In the genomic region with DNA sequence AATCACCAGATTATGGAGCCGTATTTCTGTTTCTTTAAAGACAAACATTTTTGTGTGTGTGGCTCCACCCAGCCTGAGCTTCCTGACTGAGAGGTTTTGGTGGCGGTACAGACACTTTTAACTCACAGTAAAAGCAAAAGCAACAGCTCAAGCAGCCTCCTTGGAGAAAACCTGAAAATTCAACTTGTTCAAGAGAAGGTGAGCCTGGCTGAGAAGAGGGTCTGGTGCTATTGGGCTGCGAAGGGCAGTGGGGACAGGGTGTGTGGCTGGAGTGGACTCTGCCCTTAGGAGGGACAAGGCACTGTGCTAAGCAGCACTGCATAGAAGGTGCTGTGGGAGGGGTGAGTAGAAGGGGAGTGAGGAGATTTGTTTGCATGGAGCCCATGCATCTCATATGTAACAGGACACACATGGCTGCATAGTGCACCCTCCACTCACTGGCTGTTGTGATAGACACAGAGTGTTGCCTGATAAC, we compare ENCODE assay signal across 1 cellular context.
TF ChIP-seq lines count a peak whose summit lies in the region.

A gene (plus strand): TSS at position 125 of the 475 bp plus-strand sequence. CDS start 5,103 bp downstream, outside the sequence.

TF ChIP-seq in GM12878, 131 proteins besides CTCF, POLR2A, EP300 and RAD21 (continued from another document):
- TF ChIP-seq, protein P1, sequence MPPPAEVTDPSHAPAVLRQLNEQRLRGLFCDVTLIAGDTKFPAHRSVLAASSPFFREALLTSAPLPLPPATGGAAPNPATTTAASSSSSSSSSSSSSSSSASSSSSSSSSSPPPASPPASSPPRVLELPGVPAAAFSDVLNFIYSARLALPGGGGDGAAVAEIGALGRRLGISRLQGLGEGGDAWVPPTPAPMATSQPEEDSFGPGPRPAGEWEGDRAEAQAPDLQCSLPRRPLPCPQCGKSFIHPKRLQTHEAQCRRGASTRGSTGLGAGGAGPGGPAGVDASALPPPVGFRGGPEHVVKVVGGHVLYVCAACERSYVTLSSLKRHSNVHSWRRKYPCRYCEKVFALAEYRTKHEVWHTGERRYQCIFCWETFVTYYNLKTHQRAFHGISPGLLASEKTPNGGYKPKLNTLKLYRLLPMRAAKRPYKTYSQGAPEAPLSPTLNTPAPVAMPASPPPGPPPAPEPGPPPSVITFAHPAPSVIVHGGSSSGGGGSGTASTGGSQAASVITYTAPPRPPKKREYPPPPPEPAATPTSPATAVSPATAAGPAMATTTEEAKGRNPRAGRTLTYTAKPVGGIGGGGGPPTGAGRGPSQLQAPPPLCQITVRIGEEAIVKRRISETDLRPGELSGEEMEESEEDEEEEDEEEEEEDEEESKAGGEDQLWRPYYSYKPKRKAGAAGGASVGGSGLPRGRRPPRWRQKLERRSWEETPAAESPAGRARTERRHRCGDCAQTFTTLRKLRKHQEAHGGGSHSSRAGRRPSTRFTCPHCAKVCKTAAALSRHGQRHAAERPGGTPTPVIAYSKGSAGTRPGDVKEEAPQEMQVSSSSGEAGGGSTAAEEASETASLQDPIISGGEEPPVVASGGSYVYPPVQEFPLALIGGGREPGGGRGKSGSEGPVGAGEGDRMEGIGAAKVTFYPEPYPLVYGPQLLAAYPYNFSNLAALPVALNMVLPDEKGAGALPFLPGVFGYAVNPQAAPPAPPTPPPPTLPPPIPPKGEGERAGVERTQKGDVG (CRISPR knock-in tag; IDR thresholded peaks at IDR 0.05) = no peak
- TF ChIP-seq EGR1 (IDR thresholded peaks at IDR 0.05; ENCODE audit: borderline replicate concordance in 1 of 2, low read depth in 2 of 2, low read length in 2 of 2) = no peak
- no peak for TF ChIP-seq IKZF1 (conservative IDR thresholded peaks at IDR 0.05)
- no peak for TF ChIP-seq SREBF1 (IDR thresholded peaks at IDR 0.05; ENCODE audit: low read length)
- TF ChIP-seq, protein P2, sequence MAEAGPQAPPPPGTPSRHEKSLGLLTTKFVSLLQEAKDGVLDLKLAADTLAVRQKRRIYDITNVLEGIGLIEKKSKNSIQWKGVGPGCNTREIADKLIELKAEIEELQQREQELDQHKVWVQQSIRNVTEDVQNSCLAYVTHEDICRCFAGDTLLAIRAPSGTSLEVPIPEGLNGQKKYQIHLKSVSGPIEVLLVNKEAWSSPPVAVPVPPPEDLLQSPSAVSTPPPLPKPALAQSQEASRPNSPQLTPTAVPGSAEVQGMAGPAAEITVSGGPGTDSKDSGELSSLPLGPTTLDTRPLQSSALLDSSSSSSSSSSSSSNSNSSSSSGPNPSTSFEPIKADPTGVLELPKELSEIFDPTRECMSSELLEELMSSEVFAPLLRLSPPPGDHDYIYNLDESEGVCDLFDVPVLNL (IDR thresholded peaks at IDR 0.05; ENCODE audit: low read depth, low read length) = no peak
- TF ChIP-seq TAF1 (IDR thresholded peaks at IDR 0.05; ENCODE audit: borderline replicate concordance, low read depth, low read length) = peak; percentile 56; the same call in 1 of the 2 replicates
- TF ChIP-seq, protein P3, sequence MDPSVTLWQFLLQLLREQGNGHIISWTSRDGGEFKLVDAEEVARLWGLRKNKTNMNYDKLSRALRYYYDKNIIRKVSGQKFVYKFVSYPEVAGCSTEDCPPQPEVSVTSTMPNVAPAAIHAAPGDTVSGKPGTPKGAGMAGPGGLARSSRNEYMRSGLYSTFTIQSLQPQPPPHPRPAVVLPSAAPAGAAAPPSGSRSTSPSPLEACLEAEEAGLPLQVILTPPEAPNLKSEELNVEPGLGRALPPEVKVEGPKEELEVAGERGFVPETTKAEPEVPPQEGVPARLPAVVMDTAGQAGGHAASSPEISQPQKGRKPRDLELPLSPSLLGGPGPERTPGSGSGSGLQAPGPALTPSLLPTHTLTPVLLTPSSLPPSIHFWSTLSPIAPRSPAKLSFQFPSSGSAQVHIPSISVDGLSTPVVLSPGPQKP (IDR thresholded peaks at IDR 0.05; ENCODE audit: low read depth, low read length) = no peak
- peak; percentile 15; the same call in 1 of the 3 replicates for TF ChIP-seq POU2F2 (IDR thresholded peaks at IDR 0.05; ENCODE audit: borderline replicate concordance, low read depth, low read length)
- TF ChIP-seq FOS (IDR thresholded peaks at IDR 0.05; ENCODE audit: borderline replicate concordance, extremely low read depth, insufficient read length) = no peak
- TF ChIP-seq MEF2A (IDR thresholded peaks at IDR 0.05; ENCODE audit: insufficient read depth, low read depth, low read length) = no peak
- TF ChIP-seq, protein P4, sequence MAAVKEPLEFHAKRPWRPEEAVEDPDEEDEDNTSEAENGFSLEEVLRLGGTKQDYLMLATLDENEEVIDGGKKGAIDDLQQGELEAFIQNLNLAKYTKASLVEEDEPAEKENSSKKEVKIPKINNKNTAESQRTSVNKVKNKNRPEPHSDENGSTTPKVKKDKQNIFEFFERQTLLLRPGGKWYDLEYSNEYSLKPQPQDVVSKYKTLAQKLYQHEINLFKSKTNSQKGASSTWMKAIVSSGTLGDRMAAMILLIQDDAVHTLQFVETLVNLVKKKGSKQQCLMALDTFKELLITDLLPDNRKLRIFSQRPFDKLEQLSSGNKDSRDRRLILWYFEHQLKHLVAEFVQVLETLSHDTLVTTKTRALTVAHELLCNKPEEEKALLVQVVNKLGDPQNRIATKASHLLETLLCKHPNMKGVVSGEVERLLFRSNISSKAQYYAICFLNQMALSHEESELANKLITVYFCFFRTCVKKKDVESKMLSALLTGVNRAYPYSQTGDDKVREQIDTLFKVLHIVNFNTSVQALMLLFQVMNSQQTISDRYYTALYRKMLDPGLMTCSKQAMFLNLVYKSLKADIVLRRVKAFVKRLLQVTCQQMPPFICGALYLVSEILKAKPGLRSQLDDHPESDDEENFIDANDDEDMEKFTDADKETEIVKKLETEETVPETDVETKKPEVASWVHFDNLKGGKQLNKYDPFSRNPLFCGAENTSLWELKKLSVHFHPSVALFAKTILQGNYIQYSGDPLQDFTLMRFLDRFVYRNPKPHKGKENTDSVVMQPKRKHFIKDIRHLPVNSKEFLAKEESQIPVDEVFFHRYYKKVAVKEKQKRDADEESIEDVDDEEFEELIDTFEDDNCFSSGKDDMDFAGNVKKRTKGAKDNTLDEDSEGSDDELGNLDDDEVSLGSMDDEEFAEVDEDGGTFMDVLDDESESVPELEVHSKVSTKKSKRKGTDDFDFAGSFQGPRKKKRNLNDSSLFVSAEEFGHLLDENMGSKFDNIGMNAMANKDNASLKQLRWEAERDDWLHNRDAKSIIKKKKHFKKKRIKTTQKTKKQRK (IDR thresholded peaks at IDR 0.05; ENCODE audit: low read depth, low read length) = no peak
- TF ChIP-seq MYC (IDR thresholded peaks at IDR 0.05; ENCODE audit: insufficient read depth, insufficient read length, insufficient replicate concordance, low read length, severe bottlenecking) = no peak
- TF ChIP-seq MEF2B (IDR thresholded peaks at IDR 0.05; ENCODE audit: partially characterized antibody, poor library complexity, severe bottlenecking) = peak; percentile 16
- TF ChIP-seq, protein P5, sequence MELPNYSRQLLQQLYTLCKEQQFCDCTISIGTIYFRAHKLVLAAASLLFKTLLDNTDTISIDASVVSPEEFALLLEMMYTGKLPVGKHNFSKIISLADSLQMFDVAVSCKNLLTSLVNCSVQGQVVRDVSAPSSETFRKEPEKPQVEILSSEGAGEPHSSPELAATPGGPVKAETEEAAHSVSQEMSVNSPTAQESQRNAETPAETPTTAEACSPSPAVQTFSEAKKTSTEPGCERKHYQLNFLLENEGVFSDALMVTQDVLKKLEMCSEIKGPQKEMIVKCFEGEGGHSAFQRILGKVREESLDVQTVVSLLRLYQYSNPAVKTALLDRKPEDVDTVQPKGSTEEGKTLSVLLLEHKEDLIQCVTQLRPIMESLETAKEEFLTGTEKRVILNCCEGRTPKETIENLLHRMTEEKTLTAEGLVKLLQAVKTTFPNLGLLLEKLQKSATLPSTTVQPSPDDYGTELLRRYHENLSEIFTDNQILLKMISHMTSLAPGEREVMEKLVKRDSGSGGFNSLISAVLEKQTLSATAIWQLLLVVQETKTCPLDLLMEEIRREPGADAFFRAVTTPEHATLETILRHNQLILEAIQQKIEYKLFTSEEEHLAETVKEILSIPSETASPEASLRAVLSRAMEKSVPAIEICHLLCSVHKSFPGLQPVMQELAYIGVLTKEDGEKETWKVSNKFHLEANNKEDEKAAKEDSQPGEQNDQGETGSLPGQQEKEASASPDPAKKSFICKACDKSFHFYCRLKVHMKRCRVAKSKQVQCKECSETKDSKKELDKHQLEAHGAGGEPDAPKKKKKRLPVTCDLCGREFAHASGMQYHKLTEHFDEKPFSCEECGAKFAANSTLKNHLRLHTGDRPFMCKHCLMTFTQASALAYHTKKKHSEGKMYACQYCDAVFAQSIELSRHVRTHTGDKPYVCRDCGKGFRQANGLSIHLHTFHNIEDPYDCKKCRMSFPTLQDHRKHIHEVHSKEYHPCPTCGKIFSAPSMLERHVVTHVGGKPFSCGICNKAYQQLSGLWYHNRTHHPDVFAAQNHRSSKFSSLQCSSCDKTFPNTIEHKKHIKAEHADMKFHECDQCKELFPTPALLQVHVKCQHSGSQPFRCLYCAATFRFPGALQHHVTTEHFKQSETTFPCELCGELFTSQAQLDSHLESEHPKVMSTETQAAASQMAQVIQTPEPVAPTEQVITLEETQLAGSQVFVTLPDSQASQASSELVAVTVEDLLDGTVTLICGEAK (IDR thresholded peaks at IDR 0.05; ENCODE audit: borderline replicate concordance) = no peak
- TF ChIP-seq IRF4 (IDR thresholded peaks at IDR 0.05; ENCODE audit: low read depth, low read length) = no peak
- TF ChIP-seq ZNF207 (IDR thresholded peaks at IDR 0.05; ENCODE audit: borderline replicate concordance) = no peak
- TF ChIP-seq, protein P6, sequence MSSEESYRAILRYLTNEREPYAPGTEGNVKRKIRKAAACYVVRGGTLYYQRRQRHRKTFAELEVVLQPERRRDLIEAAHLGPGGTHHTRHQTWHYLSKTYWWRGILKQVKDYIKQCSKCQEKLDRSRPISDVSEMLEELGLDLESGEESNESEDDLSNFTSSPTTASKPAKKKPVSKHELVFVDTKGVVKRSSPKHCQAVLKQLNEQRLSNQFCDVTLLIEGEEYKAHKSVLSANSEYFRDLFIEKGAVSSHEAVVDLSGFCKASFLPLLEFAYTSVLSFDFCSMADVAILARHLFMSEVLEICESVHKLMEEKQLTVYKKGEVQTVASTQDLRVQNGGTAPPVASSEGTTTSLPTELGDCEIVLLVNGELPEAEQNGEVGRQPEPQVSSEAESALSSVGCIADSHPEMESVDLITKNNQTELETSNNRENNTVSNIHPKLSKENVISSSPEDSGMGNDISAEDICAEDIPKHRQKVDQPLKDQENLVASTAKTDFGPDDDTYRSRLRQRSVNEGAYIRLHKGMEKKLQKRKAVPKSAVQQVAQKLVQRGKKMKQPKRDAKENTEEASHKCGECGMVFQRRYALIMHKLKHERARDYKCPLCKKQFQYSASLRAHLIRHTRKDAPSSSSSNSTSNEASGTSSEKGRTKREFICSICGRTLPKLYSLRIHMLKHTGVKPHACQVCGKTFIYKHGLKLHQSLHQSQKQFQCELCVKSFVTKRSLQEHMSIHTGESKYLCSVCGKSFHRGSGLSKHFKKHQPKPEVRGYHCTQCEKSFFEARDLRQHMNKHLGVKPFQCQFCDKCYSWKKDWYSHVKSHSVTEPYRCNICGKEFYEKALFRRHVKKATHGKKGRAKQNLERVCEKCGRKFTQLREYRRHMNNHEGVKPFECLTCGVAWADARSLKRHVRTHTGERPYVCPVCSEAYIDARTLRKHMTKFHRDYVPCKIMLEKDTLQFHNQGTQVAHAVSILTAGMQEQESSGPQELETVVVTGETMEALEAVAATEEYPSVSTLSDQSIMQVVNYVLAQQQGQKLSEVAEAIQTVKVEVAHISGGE (CRISPR knock-in tag; IDR thresholded peaks at IDR 0.05) = no peak
- TF ChIP-seq, protein P7, sequence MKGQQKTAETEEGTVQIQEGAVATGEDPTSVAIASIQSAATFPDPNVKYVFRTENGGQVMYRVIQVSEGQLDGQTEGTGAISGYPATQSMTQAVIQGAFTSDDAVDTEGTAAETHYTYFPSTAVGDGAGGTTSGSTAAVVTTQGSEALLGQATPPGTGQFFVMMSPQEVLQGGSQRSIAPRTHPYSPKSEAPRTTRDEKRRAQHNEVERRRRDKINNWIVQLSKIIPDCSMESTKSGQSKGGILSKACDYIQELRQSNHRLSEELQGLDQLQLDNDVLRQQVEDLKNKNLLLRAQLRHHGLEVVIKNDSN (IDR thresholded peaks at IDR 0.05; ENCODE audit: borderline replicate concordance, extremely low read length, insufficient read depth, low read depth, low read length) = no peak
- no peak for TF ChIP-seq SUPT20H (IDR thresholded peaks at IDR 0.05; ENCODE audit: borderline replicate concordance, control insufficient read depth, low read depth, low read length)
- no peak for TF ChIP-seq TARDBP (IDR thresholded peaks at IDR 0.05; ENCODE audit: borderline replicate concordance)
- TF ChIP-seq EZH2 (IDR thresholded peaks at IDR 0.05; ENCODE audit: borderline replicate concordance, control insufficient read depth, low read depth, low read length) = no peak
- TF ChIP-seq, protein P8, sequence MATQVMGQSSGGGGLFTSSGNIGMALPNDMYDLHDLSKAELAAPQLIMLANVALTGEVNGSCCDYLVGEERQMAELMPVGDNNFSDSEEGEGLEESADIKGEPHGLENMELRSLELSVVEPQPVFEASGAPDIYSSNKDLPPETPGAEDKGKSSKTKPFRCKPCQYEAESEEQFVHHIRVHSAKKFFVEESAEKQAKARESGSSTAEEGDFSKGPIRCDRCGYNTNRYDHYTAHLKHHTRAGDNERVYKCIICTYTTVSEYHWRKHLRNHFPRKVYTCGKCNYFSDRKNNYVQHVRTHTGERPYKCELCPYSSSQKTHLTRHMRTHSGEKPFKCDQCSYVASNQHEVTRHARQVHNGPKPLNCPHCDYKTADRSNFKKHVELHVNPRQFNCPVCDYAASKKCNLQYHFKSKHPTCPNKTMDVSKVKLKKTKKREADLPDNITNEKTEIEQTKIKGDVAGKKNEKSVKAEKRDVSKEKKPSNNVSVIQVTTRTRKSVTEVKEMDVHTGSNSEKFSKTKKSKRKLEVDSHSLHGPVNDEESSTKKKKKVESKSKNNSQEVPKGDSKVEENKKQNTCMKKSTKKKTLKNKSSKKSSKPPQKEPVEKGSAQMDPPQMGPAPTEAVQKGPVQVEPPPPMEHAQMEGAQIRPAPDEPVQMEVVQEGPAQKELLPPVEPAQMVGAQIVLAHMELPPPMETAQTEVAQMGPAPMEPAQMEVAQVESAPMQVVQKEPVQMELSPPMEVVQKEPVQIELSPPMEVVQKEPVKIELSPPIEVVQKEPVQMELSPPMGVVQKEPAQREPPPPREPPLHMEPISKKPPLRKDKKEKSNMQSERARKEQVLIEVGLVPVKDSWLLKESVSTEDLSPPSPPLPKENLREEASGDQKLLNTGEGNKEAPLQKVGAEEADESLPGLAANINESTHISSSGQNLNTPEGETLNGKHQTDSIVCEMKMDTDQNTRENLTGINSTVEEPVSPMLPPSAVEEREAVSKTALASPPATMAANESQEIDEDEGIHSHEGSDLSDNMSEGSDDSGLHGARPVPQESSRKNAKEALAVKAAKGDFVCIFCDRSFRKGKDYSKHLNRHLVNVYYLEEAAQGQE (IDR thresholded peaks at IDR 0.05; ENCODE audit: low read depth, low read length) = no peak
